8 cellular contexts compared by ENCODE assay signal in the genomic region with DNA sequence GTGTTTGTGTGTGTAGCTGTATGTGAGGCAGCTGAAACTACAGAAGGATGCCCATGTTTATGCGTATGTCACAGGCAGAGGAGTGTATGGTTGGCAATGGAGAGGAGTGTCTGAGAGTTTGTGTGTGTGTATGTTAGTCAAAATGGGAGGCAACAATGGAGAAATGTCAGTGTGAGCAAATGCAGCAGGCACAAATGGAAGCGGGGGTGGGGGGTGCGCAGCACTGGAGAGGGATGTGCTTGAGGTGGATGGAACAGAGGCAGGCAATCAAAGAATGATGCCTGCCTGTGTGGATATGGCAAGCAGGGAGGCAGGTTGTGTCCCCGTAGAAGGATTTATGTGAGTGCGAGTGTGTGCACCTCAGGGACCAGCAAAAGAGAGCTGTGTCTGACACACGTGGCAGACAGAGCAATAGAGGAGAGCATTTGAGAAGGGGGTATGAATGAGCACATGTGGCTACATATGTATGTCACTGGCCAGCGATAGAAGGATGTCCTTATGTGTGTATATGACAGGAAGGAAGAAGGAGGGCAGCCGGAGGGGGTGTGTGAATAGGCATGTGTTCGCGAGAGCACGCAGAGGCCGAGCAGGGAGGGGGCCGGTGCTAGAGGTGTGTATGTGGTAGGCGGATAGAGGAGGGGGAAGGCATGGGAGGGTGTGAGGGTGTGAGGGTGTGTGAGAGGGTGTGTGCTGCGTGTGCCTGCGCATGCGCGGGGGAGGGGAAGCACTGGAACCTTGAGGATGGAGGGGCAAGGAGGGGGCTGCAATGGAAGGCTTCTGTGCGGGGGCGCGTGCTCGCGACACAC. TPM values are rescaled to one million over a fixed set of nuclear protein-coding genes. Genes with fewer than 3 reads are reported as not detected.
DNase-seq lines count a peak whose midpoint lies in the region; ATAC-seq and TF ChIP-seq lines count a peak whose summit lies in the region.

No MANE protein-coding gene starts in this region.

- no peak for DNase-seq in AG10803 (ENCODE audit: low read depth)
- DNase-seq in NCI-H2107 (lab: John Stamatoyannopoulos, UW) = peak; percentile 14
- peak; percentile 13 for DNase-seq in activated CD8-positive, alpha-beta memory T cell treated with anti-CD3 and anti-CD28 coated beads for 1 hour (ENCODE audit: extremely low read depth in 1 of 2, low read depth in 1 of 2)
- DNase-seq in endothelial cell (ENCODE audit: low spot score) = no peak
- peak; percentile 34 to 46 for DNase-seq in stimulated activated CD8-positive, alpha-beta memory T cell treated with anti-CD3 and anti-CD28 coated beads, Interleukin-7, amount 100 ng/mL, for 4 hours (ENCODE audit: low read depth in 2 of 2)
- no peak for DNase-seq in HuH-7.5 (ENCODE audit: low spot score)

- no peak for TF ChIP-seq CTCF in AG10803 (conservative IDR thresholded peaks at IDR 0.05; ENCODE audit: low read length)
- no peak for TF ChIP-seq CTCF in endothelial cell (IDR thresholded peaks at IDR 0.05; ENCODE audit: unreplicated experiment)

- H3K4me1 ChIP-seq in muscle layer of colon (ENCODE audit: insufficient read depth, low read length) = peaks cover 9% of the 10 kb centered on the region

- ATAC-seq in GM19452 (IDR thresholded peaks at IDR 0.05; ENCODE audit: unreplicated experiment) = peak; percentile 61

- H3K36me3 Mint-ChIP-seq in endothelial cell (ENCODE audit: low read depth, unreplicated experiment) = peaks cover 11% of the 10 kb centered on the region

- H3K27ac Mint-ChIP-seq in endothelial cell (ENCODE audit: unreplicated experiment) = peak overlapping the region; percentile 36

- H3K9me3 Mint-ChIP-seq in endothelial cell (ENCODE audit: unreplicated experiment) = no peaks in the 10 kb centered on the region

- peaks cover 9% of the 10 kb centered on the region for H3K27me3 Mint-ChIP-seq in endothelial cell (ENCODE audit: unreplicated experiment)

- H3K4me3 Mint-ChIP-seq in endothelial cell (ENCODE audit: unreplicated experiment) = peak overlapping the region; percentile 88

- peaks cover 3% of the 10 kb centered on the region for H3K4me1 Mint-ChIP-seq in endothelial cell (ENCODE audit: unreplicated experiment)

- H3K27ac ChIP-seq in muscle layer of colon (ENCODE audit: low read depth, low read length) = peak overlapping the region; percentile 69

- H3K9ac ChIP-seq in muscle layer of colon (ENCODE audit: low read length) = no peak overlapping the region

- H3K4me3 ChIP-seq in AG10803 (ENCODE audit: low read length) (peak overlapping the region; percentile 75), muscle layer of colon (ENCODE audit: low read depth in 1 of 2, low read length in 2 of 2) (peak overlapping the region; percentile 47 to 54)

- H3K9me3 ChIP-seq in muscle layer of colon (ENCODE audit: low read length) = no peaks in the 10 kb centered on the region

- no peaks in the 10 kb centered on the region for H3K36me3 ChIP-seq in muscle layer of colon (ENCODE audit: insufficient read depth, low read length)

- H3K27me3 ChIP-seq in muscle layer of colon (ENCODE audit: control insufficient read depth in 1 of 2, insufficient read depth in 2 of 2, low read length in 2 of 2) = peaks cover 0 to 13% of the 10 kb centered on the region in 2 donors

RNA-seq across cellular contexts. Expression of gene PJA1, which starts 1.1 kb away (rescaled TPM):
- total RNA-seq in endothelial cell (ENCODE audit: unreplicated experiment) = 11.3 TPM

Comparison
In these comparisons a context has a peak if more than half of its experiments do, and no peak if none do; other contexts are left out.
1. DNase-seq: peak in NCI-H2107 (single experiment), activated CD8-positive, alpha-beta memory T cell treated with anti-CD3 and anti-CD28 coated beads for 1 hour (2 of 2) and stimulated activated CD8-positive, alpha-beta memory T cell treated with anti-CD3 and anti-CD28 coated beads, Interleukin-7, amount 100 ng/mL, for 4 hours (2 of 2); none in AG10803 (single experiment), endothelial cell (single experiment) and HuH-7.5 (single experiment).